Comparison of ENCODE assay signal across 8 cellular contexts in the genomic region with DNA sequence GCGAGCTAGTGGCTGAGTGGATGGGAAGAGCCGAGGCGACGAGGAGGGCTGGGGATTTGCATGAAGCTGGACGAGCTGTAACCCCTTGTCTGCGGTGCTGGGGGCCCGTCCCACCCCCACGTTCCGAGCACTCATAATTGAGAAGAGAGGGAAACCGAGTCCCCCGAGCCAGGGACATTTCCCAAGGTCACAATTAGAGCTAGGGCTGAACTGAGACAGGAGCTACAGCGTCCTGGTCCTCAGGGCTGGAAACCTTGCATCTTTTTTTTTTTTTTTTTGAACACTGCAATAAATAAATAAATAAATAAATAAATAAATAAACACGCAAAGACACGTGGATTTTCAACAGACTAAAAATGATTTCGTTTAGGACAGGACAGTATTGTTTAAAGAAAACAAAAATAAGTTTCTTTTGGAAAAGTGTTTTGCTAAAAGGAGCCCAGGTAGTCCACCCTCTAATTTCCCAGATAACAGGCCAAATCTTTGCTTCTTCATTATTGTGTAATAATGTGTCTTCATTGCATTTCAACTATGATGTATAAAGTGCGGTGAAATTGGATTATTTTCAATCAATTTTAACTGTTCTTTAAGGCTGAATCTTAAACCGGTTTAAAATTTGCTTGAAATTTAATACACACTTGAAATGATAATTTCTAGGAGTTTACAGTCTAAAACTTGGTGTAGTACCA. TPM values are rescaled to one million over a fixed set of nuclear protein-coding genes. Genes with fewer than 3 reads are reported as not detected.
A peak's percentile ranks its signal among the peaks of the same experiment; 100 is the strongest.
DNase-seq lines count a peak whose midpoint lies in the region; ATAC-seq and TF ChIP-seq lines count a peak whose summit lies in the region.

No MANE protein-coding gene starts in this region.

- no peaks in the 10 kb centered on the region for H3K9me3 ChIP-seq in SJSA1 (replicated peaks)
- H3K9me3 ChIP-seq in fibroblast of lung (ENCODE audit: control insufficient read depth, insufficient read depth, low read depth, low read length): no peaks in the 10 kb centered on the region
- no peaks in the 10 kb centered on the region for H3K9me3 ChIP-seq in parathyroid adenoma (ENCODE audit: control insufficient read depth, low read length)

- no peak for ATAC-seq in GM19452 (IDR thresholded peaks at IDR 0.05; ENCODE audit: unreplicated experiment)

- H3K27me3 ChIP-seq in SJSA1 (replicated peaks) (no peaks in the 10 kb centered on the region; the same call in 1 of the 2 replicates), fibroblast of lung (ENCODE audit: control insufficient read depth, insufficient read depth, low read length) (no peaks in the 10 kb centered on the region), parathyroid adenoma (ENCODE audit: control insufficient read depth, insufficient read depth, low read length) (no peaks in the 10 kb centered on the region)

- H3K27ac ChIP-seq in SJSA1 (no peak overlapping the region), fibroblast of lung (ENCODE audit: insufficient read depth, low read length) (no peak overlapping the region), parathyroid adenoma (peak overlapping the region; percentile 88)

- no peaks in the 10 kb centered on the region for H3K36me3 ChIP-seq in SJSA1
- H3K36me3 ChIP-seq in fibroblast of lung (ENCODE audit: control insufficient read depth, insufficient read depth, low read length): no peaks in the 10 kb centered on the region
- H3K36me3 ChIP-seq in parathyroid adenoma (ENCODE audit: control insufficient read depth, insufficient read depth, low read length): no peaks in the 10 kb centered on the region

- peak overlapping the region; percentile 96 for H2AFZ ChIP-seq in fibroblast of lung (ENCODE audit: low read length)
- peak overlapping the region; percentile 89 for H2AFZ ChIP-seq in parathyroid adenoma

- no peaks in the 10 kb centered on the region for H4K20me1 ChIP-seq in fibroblast of lung (ENCODE audit: control insufficient read depth, extremely low read depth, insufficient read depth, low read length)

- H3K4me1 ChIP-seq in SJSA1 (replicated peaks) (peaks cover 10% of the 10 kb centered on the region), fibroblast of lung (ENCODE audit: control insufficient read depth, extremely low read depth, insufficient read depth, low read length) (no peaks in the 10 kb centered on the region), parathyroid adenoma (no peaks in the 10 kb centered on the region)

- DNase-seq in NCI-H1436 treated with DMSO at 0.1 percent for 48 hours (lab: John Stamatoyannopoulos, UW): peak; percentile 3
- no peak for DNase-seq in NCI-H1436 (lab: John Stamatoyannopoulos, UW)
- no peak for DNase-seq in SJSA1 (ENCODE audit: low read depth in 1 of 2, low spot score in 2 of 2)
- DNase-seq in fibroblast of lung (ENCODE audit: low read depth in 2 of 2): no peak
- DNase-seq in A172 (ENCODE audit: low spot score): no peak
- no peak for DNase-seq in NCI-H2081 treated with DMSO at 0.1 percent for 48 hours (lab: John Stamatoyannopoulos, UW)

- H3K79me2 ChIP-seq in fibroblast of lung (ENCODE audit: control insufficient read depth, insufficient read depth, low read length): no peaks in the 10 kb centered on the region
- no peaks in the 10 kb centered on the region for H3K79me2 ChIP-seq in parathyroid adenoma

- no peak for TF ChIP-seq CTCF in fibroblast of lung (conservative IDR thresholded peaks at IDR 0.05 in 1 of 2, IDR thresholded peaks at IDR 0.05 in 1 of 2; ENCODE audit: low read depth in 1 of 2, low read length in 2 of 2)
- no peak for TF ChIP-seq CTCF in parathyroid adenoma (IDR thresholded peaks at IDR 0.05)

- peak overlapping the region; percentile 42 for H3K4me3 ChIP-seq in SJSA1
- peak overlapping the region; percentile 71 to 98 (median 81) for H3K4me3 ChIP-seq in fibroblast of lung (replicated peaks in 1 of 4; ENCODE audit: control extremely low read depth in 1 of 4, insufficient read depth in 1 of 4, low read depth in 3 of 4, low read length in 4 of 4)
- H3K4me3 ChIP-seq in parathyroid adenoma (ENCODE audit: low read depth, low read length): peak overlapping the region; percentile 90

- H3K4me2 ChIP-seq in fibroblast of lung (ENCODE audit: extremely low read depth, insufficient read depth, low read length) (peak overlapping the region; percentile 97), parathyroid adenoma (ENCODE audit: low read length) (peak overlapping the region; percentile 99)

- no peak overlapping the region for H3K9ac ChIP-seq in fibroblast of lung (ENCODE audit: insufficient read depth, low read length)
- peak overlapping the region; percentile 62 for H3K9ac ChIP-seq in parathyroid adenoma

RNA-seq across cellular contexts. Expression of a gene that starts 1.0 kb away (rescaled TPM):
- 0.78 and 1.2 TPM in 2 replicates for total RNA-seq in SJSA1 (2014; rRNA removed; shearing (Covaris generic))
- total RNA-seq in fibroblast of lung: 1.3 and 1.5 TPM in 2 replicates
- 0.44 and 0.67 TPM in 2 replicates for polyA plus RNA-seq in fibroblast of lung
- 0.33 and 0.35 TPM in 2 replicates for polyA plus RNA-seq in fibroblast of lung (2012)
- polyA minus RNA-seq in fibroblast of lung (ENCODE audit: low replicate concordance): not detected in 2 replicates
- total RNA-seq in A172 (2014; rRNA removed; shearing (Covaris generic)): 0.29 and 2.3 TPM in 2 replicates

RNA-seq across cellular contexts. Expression of a gene that starts 11.5 kb away (rescaled TPM):
- total RNA-seq in SJSA1 (2014; rRNA removed; shearing (Covaris generic)): 19.8 and 34.5 TPM in 2 replicates
- 25.3 and 25.7 TPM in 2 replicates for total RNA-seq in fibroblast of lung
- 13.3 and 14.5 TPM in 2 replicates for polyA plus RNA-seq in fibroblast of lung
- 9.4 and 10.7 TPM in 2 replicates for polyA plus RNA-seq in fibroblast of lung (2012)
- polyA minus RNA-seq in fibroblast of lung (ENCODE audit: low replicate concordance): 6.6 and 22.9 TPM in 2 replicates
- total RNA-seq in A172 (2014; rRNA removed; shearing (Covaris generic)): 27.6 and 31.5 TPM in 2 replicates
